31 cellular contexts compared by ENCODE assay signal in the genomic region with DNA sequence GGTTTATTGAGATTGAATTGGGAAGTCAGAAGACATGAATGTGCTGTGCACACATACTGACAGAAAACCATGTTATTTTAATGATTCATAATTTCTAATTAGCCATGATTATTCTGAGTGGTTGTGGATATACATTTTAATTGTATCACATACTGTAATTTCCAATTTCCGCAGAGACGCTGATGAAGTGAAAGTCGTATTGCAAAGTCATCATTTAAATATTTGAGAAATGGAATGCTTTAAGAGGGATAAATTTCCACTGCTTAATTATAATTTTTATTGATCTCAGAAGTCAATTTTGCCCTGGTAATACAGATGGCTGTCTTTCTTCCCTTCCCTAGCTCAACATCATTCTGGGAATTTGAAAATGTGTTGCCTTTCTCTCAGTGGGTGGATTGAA.
"Had no signal": no experiment of that assay in that cellular context is flagged by ENCODE, and none has a peak within 500 bp of the region (broad histone marks: within the 10 kb centered on the region; RNA-seq: fewer than 3 reads in every experiment).

No MANE protein-coding gene starts in this region.

- DNase-seq: natural killer cell; occipital lobe; ovary; posterior cingulate gyrus; psoas muscle; right cardiac atrium; spleen; stimulated activated CD4-positive, alpha-beta T cell treated with anti-CD3 and anti-CD28 coated beads, Interleukin-12 subunit alpha, Interleukin-12 subunit beta, amount 100 ng/mL, for 4 hours; stimulated activated CD4-positive, alpha-beta T cell treated with anti-CD3 and anti-CD28 coated beads, Interleukin-1b, Interleukin-23, amount 100 ng/mL, for 48 hours; stimulated activated CD4-positive, alpha-beta T cell treated with anti-CD3 and anti-CD28 coated beads, Interleukin-4, amount 100 ng/mL, for 1 hour; stimulated activated CD4-positive, alpha-beta T cell treated with anti-CD3 and anti-CD28 coated beads, Interleukin-4, amount 100 ng/mL, for 4 hours; stimulated activated CD8-positive, alpha-beta memory T cell treated with anti-CD3 and anti-CD28 coated beads, Interleukin-4, amount 100 ng/mL, for 48 hours; stimulated activated naive CD4-positive, alpha-beta T cell; stimulated activated naive CD8-positive, alpha-beta T cell treated with anti-CD3 and anti-CD28 coated beads, Interleukin-15, amount 100 ng/mL, for 72 hours; stimulated activated naive CD8-positive, alpha-beta T cell treated with anti-CD3 and anti-CD28 coated beads, Interleukin-15, Interleukin-2, amounts not matched to agents 100 U/mL and 50 U/mL, for 24 hours; substantia nigra; testis; tibial artery; transverse colon; upper lobe of right lung; uterus had no signal

- H3K9me3 ChIP-seq: ovary, psoas muscle, suprapubic skin, testis, tibial artery, transverse colon, upper lobe of right lung, uterus had no signal

- H3K79me2 ChIP-seq: parathyroid adenoma had no signal

- H3K4me2 ChIP-seq: neural progenitor cell, smooth muscle cell had no signal

- H3K4me3 Mint-ChIP-seq: natural killer cell; nephron; neural progenitor cell; stimulated activated memory B cell treated with anti-CD40 and anti-IgM and Interleukin-4, amounts not matched to agents 10 μg/mL and 1 μg/mL and 100 μg/mL, for 72 hours; stimulated activated naive CD8-positive, alpha-beta T cell treated with anti-CD3 and anti-CD28 coated beads, Interleukin-15, amount 100 ng/mL, for 72 hours; type B pancreatic cell had no signal

- H3K9me3 Mint-ChIP-seq: neural progenitor cell; stimulated activated memory B cell treated with anti-CD40 and anti-IgM and Interleukin-4, amounts not matched to agents 10 μg/mL and 1 μg/mL and 100 μg/mL, for 72 hours had no signal

- H3K27me3 Mint-ChIP-seq: progenitor cell of endocrine pancreas; stimulated activated memory B cell treated with anti-CD40 and anti-IgM and Interleukin-4, amounts not matched to agents 10 μg/mL and 1 μg/mL and 100 μg/mL, for 72 hours; stimulated activated naive CD8-positive, alpha-beta T cell treated with anti-CD3 and anti-CD28 coated beads, Interleukin-15, amount 100 ng/mL, for 72 hours; type B pancreatic cell had no signal

- H3K4me3 ChIP-seq: neural progenitor cell, ovary, psoas muscle, skin epidermis, smooth muscle cell, spleen, suprapubic skin, testis, tibial artery, transverse colon, upper lobe of right lung, uterus had no signal

- H3K27me3 ChIP-seq: neural progenitor cell, ovary, spleen, suprapubic skin, testis, tibial artery, transverse colon, upper lobe of right lung, uterus had no signal

- H3K4me1 ChIP-seq: neural progenitor cell, parathyroid adenoma, psoas muscle, suprapubic skin, testis, tibial artery, transverse colon, upper lobe of right lung, uterus had no signal

- H3K4me1 Mint-ChIP-seq: natural killer cell; stimulated activated memory B cell treated with anti-CD40 and anti-IgM and Interleukin-4, amounts not matched to agents 10 μg/mL and 1 μg/mL and 100 μg/mL, for 72 hours; stimulated activated naive CD8-positive, alpha-beta T cell treated with anti-CD3 and anti-CD28 coated beads, Interleukin-15, amount 100 ng/mL, for 72 hours had no signal

- H3K9ac ChIP-seq: neural progenitor cell, parathyroid adenoma had no signal

- H3K36me3 ChIP-seq: neural progenitor cell, ovary, spleen, suprapubic skin, tibial artery, transverse colon, upper lobe of right lung, uterus had no signal

- ATAC-seq: natural killer cell; psoas muscle; right cardiac atrium; sciatic nerve; stimulated activated memory B cell treated with anti-CD40 and anti-IgM and Interleukin-4, amounts not matched to agents 10 μg/mL and 1 μg/mL and 100 μg/mL, for 72 hours; stimulated activated naive CD8-positive, alpha-beta T cell treated with anti-CD3 and anti-CD28 coated beads, Interleukin-15, amount 100 ng/mL, for 72 hours; stimulated activated naive CD8-positive, alpha-beta T cell treated with anti-CD3 and anti-CD28 coated beads, Interleukin-15, Interleukin-2, amounts not matched to agents 100 U/mL and 50 U/mL, for 24 hours; upper lobe of right lung had no signal

- H3K36me3 Mint-ChIP-seq: natural killer cell; neural progenitor cell; stimulated activated memory B cell treated with anti-CD40 and anti-IgM and Interleukin-4, amounts not matched to agents 10 μg/mL and 1 μg/mL and 100 μg/mL, for 72 hours; type B pancreatic cell had no signal

- H3K27ac Mint-ChIP-seq: natural killer cell; nephron; neural progenitor cell; progenitor cell of endocrine pancreas; stimulated activated memory B cell treated with anti-CD40 and anti-IgM and Interleukin-4, amounts not matched to agents 10 μg/mL and 1 μg/mL and 100 μg/mL, for 72 hours; stimulated activated naive CD8-positive, alpha-beta T cell treated with anti-CD3 and anti-CD28 coated beads, Interleukin-15, amount 100 ng/mL, for 72 hours; type B pancreatic cell had no signal

- H3K27ac ChIP-seq: neural progenitor cell, ovary, parathyroid adenoma, psoas muscle, skin epidermis, spleen, suprapubic skin, testis, tibial artery, transverse colon, upper lobe of right lung, uterus had no signal

- H2AFZ ChIP-seq: neural progenitor cell, parathyroid adenoma had no signal
